ENCODE assay signal across 9 cellular contexts in the genomic region with DNA sequence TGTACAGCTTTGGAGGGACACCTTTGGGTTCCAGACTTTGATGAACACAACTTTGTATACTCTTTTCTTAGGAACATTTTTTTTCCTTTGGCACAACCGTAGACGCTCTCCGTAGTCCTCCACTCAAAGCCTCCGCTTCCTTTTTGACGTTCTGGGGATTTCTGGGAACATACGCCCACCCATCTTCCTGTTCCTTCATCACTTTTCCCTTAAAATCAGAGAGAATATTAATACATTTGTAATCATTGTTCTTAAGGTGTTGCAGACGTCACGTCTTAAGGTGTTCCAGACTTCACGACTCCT. TPM values are rescaled to one million over a fixed set of nuclear protein-coding genes. Genes with fewer than 3 reads are reported as not detected.
DNase-seq lines count a peak whose midpoint lies in the region; TF ChIP-seq lines count a peak whose summit lies in the region.
"Had no signal": no experiment of that assay in that cellular context is flagged by ENCODE, and none has a peak within 500 bp of the region (broad histone marks: within the 10 kb centered on the region; RNA-seq: fewer than 3 reads in every experiment).

No MANE protein-coding gene starts in this region.

- peak overlapping the region; percentile 90 to 99 (median 97) for H3K9ac ChIP-seq in BLaER1 treated with 17β-estradiol and CSF1 and Interleukin-3, amounts not matched to agents 10 nM and 100 nM
- peak overlapping the region; percentile 87 for H3K9ac ChIP-seq in OCI-LY3 (ENCODE audit: low read length)
- H3K9ac ChIP-seq in endodermal cell (ENCODE audit: extremely low read depth, low read length, poor library complexity, severe bottlenecking), result peak overlapping the region; percentile 62

- peaks cover 7% of the 10 kb centered on the region for H3K36me3 Mint-ChIP-seq in endodermal cell (ENCODE audit: low read depth)
- H3K36me3 Mint-ChIP-seq in nephron (ENCODE audit: low read depth), result peaks cover 15% of the 10 kb centered on the region

- peaks cover 16% of the 10 kb centered on the region for H3K4me1 Mint-ChIP-seq in endodermal cell
- peaks cover 58% of the 10 kb centered on the region for H3K4me1 Mint-ChIP-seq in nephron

- DNase-seq in endodermal cell (no peak), DMS 273 (lab: John Stamatoyannopoulos, UW; ENCODE audit: unreplicated experiment) (no peak), activated gamma-delta T cell (lab: John Stamatoyannopoulos, UW) (no peak), iPS-NIHi11 (ENCODE audit: low spot score) (no peak), GM13976 (ENCODE audit: low spot score) (no peak)

- H3K27ac Mint-ChIP-seq in endodermal cell (peak overlapping the region; percentile 93), nephron (peak overlapping the region; percentile 98 to 99 (median 98))

- H3K4me3 Mint-ChIP-seq in endodermal cell (peak overlapping the region; percentile 98), nephron (peak overlapping the region; percentile 90 to 99 (median 99))

- in situ Hi-C loops in GM13976 (cut with MboI; ENCODE audit: low sequenced_read_pairs, unreplicated experiment), result no loop called here

- H3K9me3 Mint-ChIP-seq in endodermal cell (no peaks in the 10 kb centered on the region), nephron (no peaks in the 10 kb centered on the region)

- peak overlapping the region; percentile 95 for H2AFZ ChIP-seq in OCI-LY3 (ENCODE audit: low read depth, low read length)

- H3K27ac ChIP-seq in BLaER1 treated with 17β-estradiol and CSF1 and Interleukin-3, amounts not matched to agents 10 nM and 100 nM, result peak overlapping the region; percentile 46 to 99 (median 95); a peak in 21 of 22 replicates
- H3K27ac ChIP-seq in OCI-LY3 (ENCODE audit: low read length) (peak overlapping the region; percentile 76), endodermal cell (ENCODE audit: low read depth, low read length) (peak overlapping the region; percentile 68)

- H3K36me3 ChIP-seq in BLaER1 treated with 17β-estradiol and CSF1 and Interleukin-3, amounts not matched to agents 10 nM and 100 nM, result peaks cover 0 to 13% (median 5%) of the 10 kb centered on the region in 11 experiments; a peak in 8 of 22 replicates
- H3K36me3 ChIP-seq in OCI-LY3 (replicated peaks; ENCODE audit: low read depth, low read length) (peaks cover 11% of the 10 kb centered on the region), endodermal cell (ENCODE audit: control insufficient read depth, insufficient read depth, low read length) (no peaks in the 10 kb centered on the region)

- no peaks in the 10 kb centered on the region for H3K27me3 ChIP-seq in BLaER1 treated with 17β-estradiol and CSF1 and Interleukin-3, amounts not matched to agents 10 nM and 100 nM
- H3K27me3 ChIP-seq in OCI-LY3 (ENCODE audit: low read depth, low read length) (no peaks in the 10 kb centered on the region), endodermal cell (ENCODE audit: control insufficient read depth, insufficient read depth, low read length, poor library complexity, severe bottlenecking) (no peaks in the 10 kb centered on the region)

- peaks cover 0 to 16% (median 0%) of the 10 kb centered on the region in 11 experiments; a peak in 2 of 22 replicates for H4K20me1 ChIP-seq in BLaER1 treated with 17β-estradiol and CSF1 and Interleukin-3, amounts not matched to agents 10 nM and 100 nM
- no peaks in the 10 kb centered on the region; the same call in 1 of the 2 replicates for H4K20me1 ChIP-seq in OCI-LY3 (ENCODE audit: insufficient read depth, low read length)

- H3K4me2 ChIP-seq in BLaER1 treated with 17β-estradiol and CSF1 and Interleukin-3, amounts not matched to agents 10 nM and 100 nM, result peak overlapping the region; percentile 73 to 94 (median 85)
- peak overlapping the region; percentile 90 for H3K4me2 ChIP-seq in OCI-LY3 (ENCODE audit: low read length)

- peaks cover 37% of the 10 kb centered on the region for H3K79me2 ChIP-seq in OCI-LY3 (ENCODE audit: low read length)

- no peaks in the 10 kb centered on the region for H3K9me3 ChIP-seq in BLaER1 treated with 17β-estradiol and CSF1 and Interleukin-3, amounts not matched to agents 10 nM and 100 nM (replicated peaks in 1 of 11)
- H3K9me3 ChIP-seq in OCI-LY3 (ENCODE audit: insufficient read depth, low read length), result no peaks in the 10 kb centered on the region
- no peaks in the 10 kb centered on the region for H3K9me3 ChIP-seq in endodermal cell (ENCODE audit: control insufficient read depth, low read length)

- TF ChIP-seq CTCF in OCI-LY3 (IDR thresholded peaks at IDR 0.05; ENCODE audit: low read depth, low read length) (no peak), endodermal cell (conservative IDR thresholded peaks at IDR 0.05) (no peak), nephron (IDR thresholded peaks at IDR 0.05; ENCODE audit: unreplicated experiment in 3 of 3) (no peak), GM13976 (IDR thresholded peaks at IDR 0.05; ENCODE audit: borderline replicate concordance, control extremely low read depth, extremely low read depth, insufficient read depth, missing control alignments) (no peak)

- H3K4me1 ChIP-seq in BLaER1 treated with 17β-estradiol and CSF1 and Interleukin-3, amounts not matched to agents 10 nM and 100 nM, result peaks cover 42 to 49% (median 47%) of the 10 kb centered on the region in 10 experiments
- peaks cover 23% of the 10 kb centered on the region for H3K4me1 ChIP-seq in OCI-LY3 (ENCODE audit: low read length)
- H3K4me1 ChIP-seq in endodermal cell (ENCODE audit: control insufficient read depth, insufficient read depth, low read length), result peaks cover 4% of the 10 kb centered on the region

- 4 to 14% methylated on average over 4 to 9 of the region's 9 CpGs for WGBS in endodermal cell (ENCODE audit: insufficient coverage in 1 of 2, insufficient read length in 1 of 2), 2 experiments

- peak overlapping the region; percentile 77 to 98 (median 93) for H3K4me3 ChIP-seq in BLaER1 treated with 17β-estradiol and CSF1 and Interleukin-3, amounts not matched to agents 10 nM and 100 nM
- H3K4me3 ChIP-seq in OCI-LY3 (ENCODE audit: low read length), result peak overlapping the region; percentile 94
- peak overlapping the region; percentile 86 for H3K4me3 ChIP-seq in endodermal cell (ENCODE audit: low read length)

- peaks cover 1% of the 10 kb centered on the region for H3K27me3 Mint-ChIP-seq in endodermal cell (ENCODE audit: insufficient read depth)
- peaks cover 3% of the 10 kb centered on the region for H3K27me3 Mint-ChIP-seq in nephron (ENCODE audit: low read depth)

RNA-seq across cellular contexts. Expression of a gene that starts 0.4 kb away (rescaled TPM):
- 10 to 100 TPM; 77.0 to 96.1 TPM for total RNA-seq in endodermal cell
- 88.1 TPM for polyA plus RNA-seq in endodermal cell (2013, experiment 1 of 2)
- polyA plus RNA-seq in endodermal cell (2013, experiment 2 of 2), result 84.5 TPM

RNA-seq across cellular contexts. Expression of a gene that starts 39.3 kb away (rescaled TPM):
- total RNA-seq in endodermal cell, result 10 to 100 TPM; 17.8 to 23.2 TPM
- polyA plus RNA-seq in endodermal cell (2013, experiment 1 of 2), result 9.9 TPM
- polyA plus RNA-seq in endodermal cell (2013, experiment 2 of 2), result 9.7 TPM

RNA-seq across cellular contexts. Expression of a gene that starts 55.1 kb away (rescaled TPM):
- total RNA-seq in endodermal cell, result not detected
- polyA plus RNA-seq in endodermal cell (2013, experiment 1 of 2), result not detected
- not detected for polyA plus RNA-seq in endodermal cell (2013, experiment 2 of 2)
- total RNA-seq: activated CD8-positive, alpha-beta memory T cell treated with anti-CD3 and anti-CD28 coated beads for 36 hours had no signal
